Comparison of ENCODE assay signal across 15 cellular contexts in genomic region chr10:30817541-30817940, GRCh38.
DNase-seq lines count a peak whose midpoint lies in the region; ATAC-seq and TF ChIP-seq lines count a peak whose summit lies in the region.
"Had no signal": no experiment of that assay in that cellular context is flagged by ENCODE, and none has a peak within 500 bp of the region (broad histone marks: within the 10 kb centered on the region; RNA-seq: fewer than 3 reads in every experiment).

No MANE protein-coding gene starts in this region.

- peaks cover 99% of the 10 kb centered on the region for H3K27me3 Mint-ChIP-seq in endodermal cell (ENCODE audit: insufficient read depth)
- H3K27me3 Mint-ChIP-seq: CD8-positive, alpha-beta memory T cell had no signal

- intact Hi-C loops in thyroid gland (cut with DNase I) (no loop called here), colonic mucosa (cut with DNase I) (no loop called here)

- ATAC-seq in HG03175 (IDR thresholded peaks at IDR 0.05; ENCODE audit: unreplicated experiment) = peak; percentile 13

- no peak overlapping the region for H3K23ac ChIP-seq in neuronal stem cell (ENCODE audit: low read depth, low read length, poor library complexity)

- TF ChIP-seq CTCF in coronary artery (IDR thresholded peaks at IDR 0.05) (no peak), thyroid gland (IDR thresholded peaks at IDR 0.05) (no peak), colonic mucosa (IDR thresholded peaks at IDR 0.05) (no peak), endodermal cell (conservative IDR thresholded peaks at IDR 0.05) (no peak)

- no peak for TF ChIP-seq POLR2A in thyroid gland (IDR thresholded peaks at IDR 0.05)

- no peak overlapping the region for H2BK120ac ChIP-seq in neuronal stem cell (ENCODE audit: low read depth, low read length)

- H2AFZ ChIP-seq in neuronal stem cell (ENCODE audit: low read length) = no peak overlapping the region

- H3K9me3 ChIP-seq in neuronal stem cell (replicated peaks in 1 of 2; ENCODE audit: control insufficient read depth in 2 of 2, insufficient read depth in 1 of 2, low read depth in 1 of 2, low read length in 2 of 2) = no peaks in the 10 kb centered on the region
- no peaks in the 10 kb centered on the region for H3K9me3 ChIP-seq in thyroid gland
- no peaks in the 10 kb centered on the region for H3K9me3 ChIP-seq in colonic mucosa
- no peaks in the 10 kb centered on the region for H3K9me3 ChIP-seq in endodermal cell (ENCODE audit: control insufficient read depth, low read length)
- H3K9me3 ChIP-seq: BE2C had no signal

- no peak overlapping the region for H3K4ac ChIP-seq in neuronal stem cell (ENCODE audit: low read length)

- H3K4me3 ChIP-seq in coronary artery (no peak overlapping the region), neuronal stem cell (ENCODE audit: low read length in 2 of 2) (no peak overlapping the region), thyroid gland (replicated peaks in 1 of 3) (no peak overlapping the region), colonic mucosa (no peak overlapping the region), endodermal cell (ENCODE audit: low read length) (no peak overlapping the region)

- no peaks in the 10 kb centered on the region for H3K36me3 Mint-ChIP-seq in endodermal cell (ENCODE audit: low read depth)
- H3K36me3 Mint-ChIP-seq: CD8-positive, alpha-beta memory T cell had no signal

- no peak overlapping the region for H3K4me3 Mint-ChIP-seq in endodermal cell
- H3K4me3 Mint-ChIP-seq: CD8-positive, alpha-beta memory T cell had no signal

- H3K79me1 ChIP-seq in neuronal stem cell (ENCODE audit: low read depth, low read length) = no peaks in the 10 kb centered on the region

- no peak overlapping the region for H2BK5ac ChIP-seq in neuronal stem cell (ENCODE audit: low read length)

- no peak overlapping the region for H3K4me2 ChIP-seq in neuronal stem cell (ENCODE audit: insufficient read depth, low read length, poor library complexity, severe bottlenecking)

- H3K18ac ChIP-seq in neuronal stem cell (ENCODE audit: low read length) = peak overlapping the region; percentile 77

- DNase-seq in coronary artery (ENCODE audit: low spot score) (no peak), neuronal stem cell (ENCODE audit: low spot score) (no peak), thyroid gland (peak; percentile 82 to 89), colonic mucosa (no peak), kidney glomerular epithelial cell (lab: John Stamatoyannopoulos, UW) (no peak), endodermal cell (no peak)
- DNase-seq: CD8-positive, alpha-beta memory T cell; GF-D8; GOT3; NCI-H1092; NCI-H187 treated with DMSO at 0.1 percent for 48 hours; NCI-H2171 treated with DMSO at 0.1 percent for 48 hours; SIG-M5 had no signal

- H3K4me1 ChIP-seq in neuronal stem cell (ENCODE audit: control insufficient read depth in 2 of 2, insufficient read depth in 1 of 2, low read depth in 1 of 2, low read length in 2 of 2) (peaks cover 5 to 6% of the 10 kb centered on the region in 2 donors), thyroid gland (peaks cover 87 to 99% of the 10 kb centered on the region in 2 donors), colonic mucosa (no peaks in the 10 kb centered on the region), endodermal cell (ENCODE audit: control insufficient read depth, insufficient read depth, low read length) (peaks cover 14% of the 10 kb centered on the region)
- H3K4me1 ChIP-seq: BE2C had no signal

- H3K27me3 ChIP-seq in neuronal stem cell (ENCODE audit: control insufficient read depth in 3 of 3, insufficient read depth in 3 of 3, low read depth in 1 of 3, low read length in 3 of 3) (peaks cover 0 to 4% (median 0%) of the 10 kb centered on the region in 3 experiments), thyroid gland (no peaks in the 10 kb centered on the region), colonic mucosa (no peaks in the 10 kb centered on the region), endodermal cell (ENCODE audit: control insufficient read depth, insufficient read depth, low read length, poor library complexity, severe bottlenecking) (peaks cover 65% of the 10 kb centered on the region)
- H3K27me3 ChIP-seq: BE2C had no signal

- H3K27ac Mint-ChIP-seq in endodermal cell = no peak overlapping the region
- H3K27ac Mint-ChIP-seq: CD8-positive, alpha-beta memory T cell had no signal

- no peak overlapping the region for H4K91ac ChIP-seq in neuronal stem cell (ENCODE audit: low read depth, low read length, poor library complexity)

- peak overlapping the region; percentile 79 for H2AK5ac ChIP-seq in neuronal stem cell (ENCODE audit: low read depth, low read length)

- H3K14ac ChIP-seq in neuronal stem cell (ENCODE audit: low read length) = no peak overlapping the region

- peak overlapping the region; percentile 86 for H3K27ac ChIP-seq in coronary artery
- no peak overlapping the region for H3K27ac ChIP-seq in neuronal stem cell (replicated peaks; ENCODE audit: low read length)
- peak overlapping the region; percentile 96 to 99 (median 97) for H3K27ac ChIP-seq in thyroid gland
- H3K27ac ChIP-seq in colonic mucosa = no peak overlapping the region
- H3K27ac ChIP-seq in endodermal cell (ENCODE audit: low read depth, low read length) = no peak overlapping the region

- peak overlapping the region; percentile 30 for H2BK12ac ChIP-seq in neuronal stem cell (ENCODE audit: low read length)

- no CpG with 5 or more reads among the region's 5 CpGs for WGBS in neuronal stem cell (ENCODE audit: extremely low coverage in 2 of 2, insufficient read length in 2 of 2, insufficient replicate concordance in 1 of 2), 2 donors
- WGBS in thyroid gland, 2 donors = 21 to 41% methylated on average over 5 of the region's 5 CpGs
- 87 to 91% methylated on average over 4 to 5 of the region's 5 CpGs for WGBS in endodermal cell (ENCODE audit: insufficient coverage in 1 of 2, insufficient read length in 1 of 2), 2 experiments

- H3K36me3 ChIP-seq in neuronal stem cell (replicated peaks in 1 of 2; ENCODE audit: control insufficient read depth in 2 of 2, insufficient read depth in 2 of 2, low read length in 2 of 2) (no peaks in the 10 kb centered on the region), thyroid gland (no peaks in the 10 kb centered on the region), colonic mucosa (no peaks in the 10 kb centered on the region), endodermal cell (ENCODE audit: control insufficient read depth, insufficient read depth, low read length) (no peaks in the 10 kb centered on the region)
- H3K36me3 ChIP-seq: BE2C had no signal

- H3K9ac ChIP-seq in neuronal stem cell (ENCODE audit: low read depth, low read length, poor library complexity) (no peak overlapping the region), colonic mucosa (ENCODE audit: low read depth in 2 of 2, low read length in 2 of 2) (no peak overlapping the region), endodermal cell (ENCODE audit: extremely low read depth, low read length, poor library complexity, severe bottlenecking) (no peak overlapping the region)

- no peaks in the 10 kb centered on the region for H3K9me3 Mint-ChIP-seq in endodermal cell
- H3K9me3 Mint-ChIP-seq: CD8-positive, alpha-beta memory T cell had no signal

- peaks cover 10% of the 10 kb centered on the region for H3K4me1 Mint-ChIP-seq in endodermal cell

- H4K8ac ChIP-seq in neuronal stem cell (ENCODE audit: low read depth, low read length) = no peak overlapping the region

- no peak overlapping the region for H2BK15ac ChIP-seq in neuronal stem cell (ENCODE audit: low read length)

Comparison
In these comparisons a context has a peak if more than half of its experiments do, and no peak if none do; other contexts are left out.
1. DNase-seq: peak in thyroid gland (2 of 2); none in coronary artery (single experiment), neuronal stem cell (single experiment), colonic mucosa (single experiment), kidney glomerular epithelial cell (single experiment) and endodermal cell (single experiment).
2. H3K27ac ChIP-seq: peak in coronary artery (2 of 2) and thyroid gland (3 of 3); none in neuronal stem cell (single experiment), colonic mucosa (single experiment) and endodermal cell (single experiment).